14 cellular contexts compared by ENCODE assay signal in genomic region chr7:133602291-133602690, GRCh38.
DNase-seq lines count a peak whose midpoint lies in the region; ATAC-seq, FAIRE-seq and TF ChIP-seq lines count a peak whose summit lies in the region.
"Had no signal": no experiment of that assay in that cellular context is flagged by ENCODE, and none has a peak within 500 bp of the region (broad histone marks: within the 10 kb centered on the region; RNA-seq: fewer than 3 reads in every experiment).

No MANE protein-coding gene starts in this region.

- no peaks in the 10 kb centered on the region for H3K4me1 ChIP-seq in keratinocyte (ENCODE audit: control insufficient read depth, extremely low read depth, insufficient read depth, low read length)
- H3K4me1 ChIP-seq: tibial artery had no signal

- no peak for ATAC-seq in HG02840 (IDR thresholded peaks at IDR 0.05; ENCODE audit: low FRiP score, unreplicated experiment)

- H3K4me3 ChIP-seq in astrocyte of the cerebellum (ENCODE audit: low read depth, low read length) (no peak overlapping the region), keratinocyte (ENCODE audit: control insufficient read depth in 2 of 3, extremely low read depth in 1 of 3, insufficient read depth in 2 of 3, low read depth in 1 of 3, low read length in 3 of 3) (no peak overlapping the region)
- H3K4me3 ChIP-seq: ovary, tibial artery had no signal

- in situ Hi-C loops in astrocyte of the cerebellum (cut with HindIII; ENCODE audit: low sequenced_read_pairs): no loop called here

- FAIRE-seq in keratinocyte (lab: Jason Lieb, UNC): peak; percentile 23
- FAIRE-seq: kidney had no signal

- no peak overlapping the region for H2AFZ ChIP-seq in keratinocyte (ENCODE audit: control insufficient read depth, low read length)

- no peak overlapping the region for H3K9ac ChIP-seq in keratinocyte (ENCODE audit: control insufficient read depth, extremely low read depth, insufficient read depth, low read length)

- no peaks in the 10 kb centered on the region for H3K9me1 ChIP-seq in keratinocyte (ENCODE audit: control insufficient read depth, extremely low read depth, insufficient read depth, low read length)

- H3K79me2 ChIP-seq in keratinocyte (ENCODE audit: control insufficient read depth, insufficient read depth, low read length): no peaks in the 10 kb centered on the region

- TF ChIP-seq CTCF in astrocyte of the cerebellum (IDR thresholded peaks at IDR 0.05; ENCODE audit: low read depth, low read length, missing control alignments) (no peak), keratinocyte (optimal IDR thresholded peaks at IDR 0.05 in 1 of 3, IDR thresholded peaks at IDR 0.05 in 1 of 3, conservative IDR thresholded peaks at IDR 0.05 in 1 of 3; ENCODE audit: extremely low read depth in 1 of 3, insufficient read depth in 2 of 3, low read length in 3 of 3) (no peak)

- H3K9me3 ChIP-seq in keratinocyte (ENCODE audit: control insufficient read depth, low read depth, low read length): no peaks in the 10 kb centered on the region
- H3K9me3 ChIP-seq: ovary, tibial artery had no signal

- DNase-seq in DMS 273 treated with DMSO at 0.1 percent for 48 hours (lab: John Stamatoyannopoulos, UW) (peak; percentile 60), NCI-H2081 (lab: John Stamatoyannopoulos, UW) (peak; percentile 30 to 58), astrocyte of the cerebellum (ENCODE audit: low read depth) (peak; percentile 27), keratinocyte (ENCODE audit: low read depth, low spot score) (no peak), NCI-H345 (lab: John Stamatoyannopoulos, UW) (no peak), SHP77 (lab: John Stamatoyannopoulos, UW) (no peak), T-helper 9 cell (no peak)
- DNase-seq: amniotic stem cell, erythroblast, kidney, OCI-M1, ovary, tibial artery had no signal

- no peak overlapping the region for H3K4me2 ChIP-seq in keratinocyte (ENCODE audit: control insufficient read depth, extremely low read depth, insufficient read depth, low read depth, low read length)

- H3K27ac ChIP-seq in keratinocyte (ENCODE audit: control insufficient read depth, insufficient read depth, low read length): no peak overlapping the region
- H3K27ac ChIP-seq: ovary, tibial artery had no signal

- H3K27me3 ChIP-seq in keratinocyte (ENCODE audit: control insufficient read depth, extremely low read depth, insufficient read depth, low read length): no peaks in the 10 kb centered on the region
- H3K27me3 ChIP-seq: ovary, tibial artery had no signal

- no peaks in the 10 kb centered on the region for H3K36me3 ChIP-seq in keratinocyte (ENCODE audit: control insufficient read depth in 2 of 2, extremely low read depth in 1 of 2, insufficient read depth in 2 of 2, low read length in 2 of 2)
- H3K36me3 ChIP-seq: ovary, tibial artery had no signal

- H4K20me1 ChIP-seq in keratinocyte (ENCODE audit: control insufficient read depth, extremely low read depth, insufficient read depth, low read length): peaks cover 3% of the 10 kb centered on the region

- dilution Hi-C loops in keratinocyte (cut with MboI; ENCODE audit: extremely low pct_ligation_motif_present, low sequenced_read_pairs): no loop called here

Comparison
In these comparisons a context has a peak if more than half of its experiments do, and no peak if none do; other contexts are left out.
1. DNase-seq: peak in DMS 273 treated with DMSO at 0.1 percent for 48 hours (single experiment), NCI-H2081 (2 of 2) and astrocyte of the cerebellum (single experiment); none in keratinocyte (single experiment), NCI-H345 (single experiment), SHP77 (0 of 2) and T-helper 9 cell (single experiment).